Comparison of ENCODE assay signal across 24 cellular contexts in the genomic region with DNA sequence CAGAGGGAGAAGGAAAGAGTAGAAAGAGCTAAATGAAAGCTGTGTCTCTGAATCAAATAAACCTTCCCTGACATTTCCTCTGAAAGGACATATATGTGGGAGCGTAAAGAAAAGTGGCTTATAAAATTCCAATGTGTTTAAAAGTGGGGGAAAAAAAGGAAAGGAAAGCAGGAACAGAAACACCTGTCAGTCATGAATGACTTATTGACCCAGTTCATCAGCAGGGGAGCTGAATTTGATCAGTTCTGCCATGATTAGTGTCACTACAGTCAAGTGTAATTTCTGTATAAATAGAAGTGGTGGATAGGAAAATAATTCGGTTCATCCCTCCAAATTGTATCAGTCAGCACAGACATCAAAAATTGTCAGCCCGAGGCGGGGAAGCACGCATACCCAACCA.
"Had no signal": no experiment of that assay in that cellular context is flagged by ENCODE, and none has a peak within 500 bp of the region (broad histone marks: within the 10 kb centered on the region; RNA-seq: fewer than 3 reads in every experiment).

No MANE protein-coding gene starts in this region.

- H3K27ac Mint-ChIP-seq: dendritic cell treated with granulocyte-macrophage colony-stimulating factor and Interleukin-4, amounts not matched to agents 40 ng/mL and 50 ng/mL, for 4 days; effector memory CD8-positive, alpha-beta T cell; naive thymus-derived CD8-positive, alpha-beta T cell; progenitor cell of endocrine pancreas; stimulated activated memory B cell treated with anti-CD40 and anti-IgM and Interleukin-4, amounts not matched to agents 10 μg/mL and 1 μg/mL and 100 μg/mL, for 72 hours; stimulated activated naive CD8-positive, alpha-beta T cell treated with anti-CD3 and anti-CD28 coated beads, Interleukin-15, Interleukin-2, amounts not matched to agents 100 ng/mL and 50 ng/mL, for 24 hours had no signal

- H3K4me3 Mint-ChIP-seq: dendritic cell treated with granulocyte-macrophage colony-stimulating factor and Interleukin-4, amounts not matched to agents 40 ng/mL and 50 ng/mL, for 4 days; effector memory CD8-positive, alpha-beta T cell; naive thymus-derived CD8-positive, alpha-beta T cell; neural crest cell; stimulated activated memory B cell treated with anti-CD40 and anti-IgM and Interleukin-4, amounts not matched to agents 10 μg/mL and 1 μg/mL and 100 μg/mL, for 72 hours; stimulated activated naive CD8-positive, alpha-beta T cell treated with anti-CD3 and anti-CD28 coated beads, Interleukin-15, Interleukin-2, amounts not matched to agents 100 ng/mL and 50 ng/mL, for 24 hours had no signal

- H3K4me1 Mint-ChIP-seq: naive thymus-derived CD8-positive, alpha-beta T cell; stimulated activated memory B cell treated with anti-CD40 and anti-IgM and Interleukin-4, amounts not matched to agents 10 μg/mL and 1 μg/mL and 100 μg/mL, for 72 hours had no signal

- H3K4me1 ChIP-seq: heart left ventricle, pancreas, spleen, testis, tibial nerve, upper lobe of right lung, vagina had no signal

- H3K9me3 Mint-ChIP-seq: dendritic cell treated with granulocyte-macrophage colony-stimulating factor and Interleukin-4, amounts not matched to agents 40 ng/mL and 50 ng/mL, for 4 days had no signal

- FAIRE-seq: pancreas had no signal

- H3K27me3 ChIP-seq: heart left ventricle, pancreas, spleen, testis, tibial nerve, upper lobe of right lung, vagina had no signal

- H3K4me3 ChIP-seq: heart left ventricle, mucosa of descending colon, pancreas, spleen, testis, tibial nerve, upper lobe of right lung, vagina had no signal

- DNase-seq: effector memory CD8-positive, alpha-beta T cell; foreskin melanocyte; heart left ventricle; hippocampal formation; left colon; left ventricle myocardium superior; mammary epithelial cell; mucosa of descending colon; naive thymus-derived CD8-positive, alpha-beta T cell; nucleus accumbens; pancreas; spleen; stimulated activated CD4-positive, alpha-beta T cell treated with anti-CD3 and anti-CD28 coated beads, Interleukin-15, amount 100 ng/mL, for 24 hours; stimulated activated CD4-positive, alpha-beta T cell treated with anti-CD3 and anti-CD28 coated beads, Interleukin-1b, Interleukin-23, amount 100 ng/mL, for 48 hours; stimulated activated CD4-positive, alpha-beta T cell treated with anti-CD3 and anti-CD28 coated beads, Interleukin-4, amount 100 ng/mL, for 24 hours; testis; upper lobe of right lung had no signal

- H3K27me3 Mint-ChIP-seq: dendritic cell treated with granulocyte-macrophage colony-stimulating factor and Interleukin-4, amounts not matched to agents 40 ng/mL and 50 ng/mL, for 4 days; effector memory CD8-positive, alpha-beta T cell; naive thymus-derived CD8-positive, alpha-beta T cell; progenitor cell of endocrine pancreas; stimulated activated memory B cell treated with anti-CD40 and anti-IgM and Interleukin-4, amounts not matched to agents 10 μg/mL and 1 μg/mL and 100 μg/mL, for 72 hours; stimulated activated naive CD8-positive, alpha-beta T cell treated with anti-CD3 and anti-CD28 coated beads, Interleukin-15, Interleukin-2, amounts not matched to agents 100 ng/mL and 50 ng/mL, for 24 hours had no signal

- H3K36me3 Mint-ChIP-seq: naive thymus-derived CD8-positive, alpha-beta T cell; stimulated activated memory B cell treated with anti-CD40 and anti-IgM and Interleukin-4, amounts not matched to agents 10 μg/mL and 1 μg/mL and 100 μg/mL, for 72 hours had no signal

- H3K36me3 ChIP-seq: heart left ventricle, pancreas, spleen, tibial nerve, upper lobe of right lung, vagina had no signal

- H3K9me3 ChIP-seq: heart left ventricle, mucosa of descending colon, pancreas, spleen, testis, tibial nerve, upper lobe of right lung, vagina had no signal

- H3K27ac ChIP-seq: heart left ventricle, pancreas, spleen, testis, tibial nerve, upper lobe of right lung, vagina had no signal
